In the genomic region with DNA sequence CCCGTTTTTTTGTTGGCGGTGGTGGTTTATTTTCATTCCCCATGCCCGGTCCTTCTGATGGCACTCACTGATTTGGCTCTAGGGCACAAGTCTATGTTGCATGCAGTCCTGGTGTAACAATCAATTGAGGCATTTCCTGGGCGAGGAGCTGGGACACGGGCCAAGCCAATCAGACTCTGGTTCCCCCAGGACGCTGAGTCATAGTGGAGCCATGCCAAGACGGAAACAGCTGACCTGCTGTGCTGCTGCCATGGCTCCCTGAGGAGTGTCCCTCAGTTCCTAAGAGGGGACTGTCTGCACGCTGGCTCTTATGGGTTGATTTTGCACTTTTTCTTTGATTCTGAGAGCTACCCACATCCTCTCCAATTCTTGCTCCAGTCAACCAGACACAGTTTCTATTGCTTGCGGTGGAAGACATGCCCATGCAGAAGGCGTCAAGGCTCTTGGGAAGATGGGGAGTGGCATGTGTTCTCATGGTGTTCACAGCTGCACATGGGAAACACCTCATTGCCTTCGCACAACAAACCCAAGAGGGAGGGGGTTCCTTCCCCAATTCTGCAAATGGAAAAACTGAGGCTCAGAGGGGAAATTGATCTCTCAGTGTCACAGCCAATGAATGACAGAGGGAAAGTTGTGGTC, we compare ENCODE assay signal across 9 cellular contexts. TPM values are rescaled to one million over a fixed set of nuclear protein-coding genes. Genes with fewer than 3 reads are reported as not detected.
A peak's percentile ranks its signal among the peaks of the same experiment; 100 is the strongest.
DNase-seq lines count a peak whose midpoint lies in the region; ATAC-seq and TF ChIP-seq lines count a peak whose summit lies in the region.
"Had no signal": no experiment of that assay in that cellular context is flagged by ENCODE, and none has a peak within 500 bp of the region (broad histone marks: within the 10 kb centered on the region; RNA-seq: fewer than 3 reads in every experiment).

No MANE protein-coding gene starts in this region.

- H3K27ac Mint-ChIP-seq in MCF 10A (ENCODE audit: low read depth, unreplicated experiment): no peak overlapping the region
- H3K27ac Mint-ChIP-seq: activated naive CD4-positive, alpha-beta T cell treated with anti-CD3 and anti-CD28 coated beads, Interleukin-2, amount 50 U/mL, for 72 hours had no signal

- H3K27me3 ChIP-seq in lower lobe of right lung (ENCODE audit: low read depth): peaks cover 10% of the 10 kb centered on the region
- no peaks in the 10 kb centered on the region for H3K27me3 ChIP-seq in smooth muscle cell (ENCODE audit: low read depth)
- H3K27me3 ChIP-seq in esophagus squamous epithelium: peaks cover 0 to 34% (median 0%) of the 10 kb centered on the region in 4 donors

- H2AFZ ChIP-seq in smooth muscle cell (ENCODE audit: low read depth): no peak overlapping the region

- no peaks in the 10 kb centered on the region for H3K36me3 ChIP-seq in lower lobe of right lung
- H3K36me3 ChIP-seq in smooth muscle cell (ENCODE audit: low read depth): no peaks in the 10 kb centered on the region
- H3K36me3 ChIP-seq in esophagus squamous epithelium: no peaks in the 10 kb centered on the region

- no peak for TF ChIP-seq CTCF in MCF 10A (IDR thresholded peaks at IDR 0.05; ENCODE audit: unreplicated experiment)
- no peak for TF ChIP-seq CTCF in lower lobe of right lung (IDR thresholded peaks at IDR 0.05)
- TF ChIP-seq CTCF in smooth muscle cell (IDR thresholded peaks at IDR 0.05; ENCODE audit: borderline replicate concordance, insufficient read depth, poor library complexity, severe bottlenecking): no peak
- no peak for TF ChIP-seq CTCF in esophagus squamous epithelium (IDR thresholded peaks at IDR 0.05)

- H3K4me2 ChIP-seq in smooth muscle cell: no peak overlapping the region

- POLR2A ChIA-PET in MCF 10A (lab: Yijun Ruan, JAX): interaction anchor here (0.7 to 1.4 kb wide), 4 partner anchors 10 to 126 kb away, joined by 3 to 4 read pairs (median 4); no protein-coding TSS in a partner anchor

- DNase-seq in DMS 273 (lab: John Stamatoyannopoulos, UW; ENCODE audit: unreplicated experiment) (peak; percentile 87), NCI-H2081 treated with DMSO at 0.1 percent for 48 hours (lab: John Stamatoyannopoulos, UW) (peak; percentile 94), MCF 10A (ENCODE audit: unreplicated experiment) (peak; percentile 98), lower lobe of right lung (peak; percentile 78), smooth muscle cell (lab: John Stamatoyannopoulos, UW; ENCODE audit: unreplicated experiment) (no peak), esophagus squamous epithelium (lab: John Stamatoyannopoulos, UW) (no peak)

- H3K4me1 ChIP-seq in lower lobe of right lung: peaks cover 14% of the 10 kb centered on the region
- no peaks in the 10 kb centered on the region for H3K4me1 ChIP-seq in smooth muscle cell (ENCODE audit: low read depth)
- H3K4me1 ChIP-seq in esophagus squamous epithelium: peaks cover 11 to 43% (median 14%) of the 10 kb centered on the region in 3 donors

- H3K4me3 ChIP-seq in lower lobe of right lung (no peak overlapping the region), smooth muscle cell (no peak overlapping the region), esophagus squamous epithelium (no peak overlapping the region)

- no peak overlapping the region for H3K9ac ChIP-seq in smooth muscle cell (ENCODE audit: low read depth)

- ATAC-seq in lower lobe of right lung (peak; percentile 23 to 40), GM18502 (IDR thresholded peaks at IDR 0.05; ENCODE audit: poor library complexity, unreplicated experiment) (no peak), GM19351 (IDR thresholded peaks at IDR 0.05; ENCODE audit: unreplicated experiment) (no peak)

- no peaks in the 10 kb centered on the region for H4K20me1 ChIP-seq in smooth muscle cell (ENCODE audit: low read depth)

- H3K36me3 Mint-ChIP-seq in MCF 10A (ENCODE audit: insufficient read depth, unreplicated experiment): no peaks in the 10 kb centered on the region
- H3K36me3 Mint-ChIP-seq: activated naive CD4-positive, alpha-beta T cell treated with anti-CD3 and anti-CD28 coated beads, Interleukin-2, amount 50 U/mL, for 72 hours had no signal

- H3K4me1 Mint-ChIP-seq in MCF 10A (ENCODE audit: insufficient read depth, unreplicated experiment): peaks cover 12% of the 10 kb centered on the region

- H3F3A ChIP-seq in smooth muscle cell (ENCODE audit: low read depth): no peaks in the 10 kb centered on the region

- H3K9me3 ChIP-seq in lower lobe of right lung (no peaks in the 10 kb centered on the region), smooth muscle cell (replicated peaks; ENCODE audit: low read depth) (no peaks in the 10 kb centered on the region), esophagus squamous epithelium (no peaks in the 10 kb centered on the region)

- peaks cover 8% of the 10 kb centered on the region for H3K9me3 Mint-ChIP-seq in MCF 10A (ENCODE audit: unreplicated experiment)
- H3K9me3 Mint-ChIP-seq: activated naive CD4-positive, alpha-beta T cell treated with anti-CD3 and anti-CD28 coated beads, Interleukin-2, amount 50 U/mL, for 72 hours had no signal

- intact Hi-C loops in MCF 10A (cut with micrococcal nuclease) (no loop called here), lower lobe of right lung (cut with DNase I) (no loop called here), esophagus squamous epithelium (cut with DNase I) (no loop called here)

- CTCF ChIA-PET in MCF 10A (lab: Yijun Ruan, JAX): interaction anchor here (0.6 to 1.1 kb wide), 4 partner anchors 11 to 475 kb away, joined by 3 to 4 read pairs (median 4); no protein-coding TSS in a partner anchor

- no peaks in the 10 kb centered on the region for H3K27me3 Mint-ChIP-seq in MCF 10A (ENCODE audit: insufficient read depth, unreplicated experiment)

- no peaks in the 10 kb centered on the region for H3K79me2 ChIP-seq in smooth muscle cell (ENCODE audit: low read depth)

- no peak for TF ChIP-seq POLR2A in esophagus squamous epithelium (IDR thresholded peaks at IDR 0.05)

- BruUV-seq in MCF 10A (replicated peaks; lab: Mats Ljungman, UMichigan): no TSS peak

- WGBS in smooth muscle cell (ENCODE audit: low lambda C conversion rate): 73% methylated on average over 11 of the region's 11 CpGs
- WGBS in esophagus squamous epithelium, 2 donors: 45 to 47% methylated on average over 6 to 9 of the region's 11 CpGs

- H3K27ac ChIP-seq in lower lobe of right lung (no peak overlapping the region), smooth muscle cell (ENCODE audit: low read depth) (no peak overlapping the region), esophagus squamous epithelium (peak overlapping the region in 1 of 4 donors; percentile 9)

- peak overlapping the region; percentile 25 for H3K4me3 Mint-ChIP-seq in MCF 10A (ENCODE audit: unreplicated experiment)

RNA-seq across cellular contexts. Expression of gene ALDH1L1, which starts 28.4 kb away (rescaled TPM):
- total RNA-seq in MCF 10A (2022): 1.5 and 1.9 TPM in 2 replicates
- 2.8 TPM for total RNA-seq in lower lobe of right lung
- total RNA-seq in smooth muscle cell: not detected in 2 replicates
- 0.48 TPM in 1 of 2 replicates, not detected in the other for polyA plus RNA-seq in smooth muscle cell
- total RNA-seq in esophagus squamous epithelium: 10 to 100 TPM in 1 of 4 donors, 1 to 10 TPM in 3; 1.6 to 19.3 (median 4.4) TPM

Comparison
In these comparisons a context has a peak if more than half of its experiments do, and no peak if none do; other contexts are left out.
1. DNase-seq: peak in DMS 273 (single experiment), NCI-H2081 treated with DMSO at 0.1 percent for 48 hours (single experiment), MCF 10A (single experiment) and lower lobe of right lung (single experiment); none in smooth muscle cell (single experiment) and esophagus squamous epithelium (single experiment).
2. ATAC-seq: peak in lower lobe of right lung (2 of 2); none in GM18502 (single experiment) and GM19351 (single experiment).